ENCODE assay signal across 7 cellular contexts in the genomic region with DNA sequence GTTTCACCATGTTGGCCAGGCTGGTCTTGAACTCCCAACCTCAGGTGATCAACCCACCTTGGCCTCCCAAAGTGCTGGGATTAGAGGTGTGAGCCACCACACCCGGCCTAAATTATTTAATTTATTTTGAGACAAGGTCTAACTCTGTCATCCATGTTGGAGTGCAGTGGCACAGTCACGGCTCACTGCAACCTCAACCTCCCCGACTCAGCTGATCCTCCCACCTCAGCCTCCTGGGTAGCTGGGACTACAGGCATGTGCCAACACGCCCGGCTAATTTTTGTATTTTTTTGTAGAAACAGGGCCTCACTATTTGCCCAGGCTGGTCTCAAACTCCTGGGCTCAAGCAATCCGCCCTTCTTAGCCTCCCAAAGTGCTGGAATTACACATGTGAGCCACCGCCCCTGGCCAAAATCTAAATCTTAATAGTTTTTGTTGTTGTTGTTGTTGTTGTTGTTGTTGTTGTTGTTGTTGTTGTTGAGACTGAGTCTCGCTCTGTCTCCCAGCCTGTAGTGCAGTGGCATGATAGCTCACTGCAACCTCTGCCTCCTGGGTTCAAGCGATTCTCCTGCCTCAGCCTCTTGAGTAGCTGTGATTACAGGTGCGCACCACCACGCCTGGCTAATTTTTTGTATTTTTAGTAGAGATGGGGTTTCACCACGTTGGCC. TPM values are rescaled to one million over a fixed set of nuclear protein-coding genes. Genes with fewer than 3 reads are reported as not detected.
DNase-seq lines count a peak whose midpoint lies in the region; ATAC-seq, FAIRE-seq and TF ChIP-seq lines count a peak whose summit lies in the region.
"Not testable (repeated sequence)": the region's sequence is repeated elsewhere in the genome, so short reads cannot be mapped to it uniquely, and the experiment has no call there.

No MANE protein-coding gene starts in this region.

- peak overlapping the region in 6 of 8 donors; percentile 17 to 93 (median 57) for H3K27ac Mint-ChIP-seq in CD8-positive, alpha-beta memory T cell
- peak overlapping the region; percentile 98 to 99 for H3K27ac Mint-ChIP-seq in T-cell
- peak overlapping the region; percentile 10 for H3K27ac Mint-ChIP-seq in activated CD4-positive, alpha-beta memory T cell treated with anti-CD3 and anti-CD28 coated beads, Interleukin-2, amount 10 ng/mL, durations not matched to agents 7 days and 5 days
- H3K27ac Mint-ChIP-seq in activated naive CD4-positive, alpha-beta T cell treated with anti-CD3 and anti-CD28 coated beads for 36 hours = peak overlapping the region; percentile 48
- H3K27ac Mint-ChIP-seq in naive B cell = peak overlapping the region in 3 of 6 donors; percentile 90 to 98 (median 97)

- H3K36me3 Mint-ChIP-seq in CD8-positive, alpha-beta memory T cell = peaks cover 10 to 28% (median 12%) of the 10 kb centered on the region in 3 donors
- H3K36me3 Mint-ChIP-seq in T-cell (peaks cover 32% of the 10 kb centered on the region), naive B cell (peaks cover 16 to 23% of the 10 kb centered on the region in 2 donors)
- H3K36me3 Mint-ChIP-seq in activated CD4-positive, alpha-beta memory T cell treated with anti-CD3 and anti-CD28 coated beads, Interleukin-2, amount 10 ng/mL, durations not matched to agents 7 days and 5 days (ENCODE audit: low read depth) = peaks cover 52% of the 10 kb centered on the region
- peaks cover 35% of the 10 kb centered on the region for H3K36me3 Mint-ChIP-seq in activated naive CD4-positive, alpha-beta T cell treated with anti-CD3 and anti-CD28 coated beads for 36 hours (ENCODE audit: low read depth)

- peak overlapping the region in 1 of 7 donors; percentile 41 for H3K4me3 Mint-ChIP-seq in CD8-positive, alpha-beta memory T cell
- peak overlapping the region in 2 of 3 donors; percentile 14 to 86 for H3K4me3 Mint-ChIP-seq in T-cell
- not testable (repeated sequence) for H3K4me3 Mint-ChIP-seq in activated CD4-positive, alpha-beta memory T cell treated with anti-CD3 and anti-CD28 coated beads, Interleukin-2, amount 10 ng/mL, durations not matched to agents 7 days and 5 days; activated naive CD4-positive, alpha-beta T cell treated with anti-CD3 and anti-CD28 coated beads for 36 hours
- H3K4me3 Mint-ChIP-seq in naive B cell = peak overlapping the region in 7 of 8 donors; percentile 54 to 90 (median 85)

- WGBS in K562 (ENCODE audit: insufficient coverage, low coverage, missing lambda C conversion rate) = 92% methylated on average over 12 of the region's 12 CpGs

- not testable (repeated sequence) for H3K9me3 Mint-ChIP-seq in CD8-positive, alpha-beta memory T cell; T-cell; activated CD4-positive, alpha-beta memory T cell treated with anti-CD3 and anti-CD28 coated beads, Interleukin-2, amount 10 ng/mL, durations not matched to agents 7 days and 5 days; activated naive CD4-positive, alpha-beta T cell treated with anti-CD3 and anti-CD28 coated beads for 36 hours; naive B cell

- not testable (repeated sequence) for TF ChIP-seq RAD21 in K562 (CRISPR knock-in tag; conservative IDR thresholded peaks at IDR 0.05 in 1 of 2, IDR thresholded peaks at IDR 0.05 in 1 of 2)

- H3K79me2 ChIP-seq in K562 (ENCODE audit: control insufficient read depth, insufficient read depth, low read length) = peaks cover 29% of the 10 kb centered on the region

- H2AFZ ChIP-seq in K562 (ENCODE audit: low read depth, low read length) = not testable (repeated sequence)

- H3K4me2 ChIP-seq in K562 (ENCODE audit: insufficient read depth, low read length) = not testable (repeated sequence)

- TF ChIP-seq POLR2A in K562 (conservative IDR thresholded peaks at IDR 0.05); gastrocnemius medialis (IDR thresholded peaks at IDR 0.05): not testable (repeated sequence)

- not testable (repeated sequence) for DNase-seq in CD8-positive, alpha-beta memory T cell; T-cell; activated CD4-positive, alpha-beta memory T cell treated with anti-CD3 and anti-CD28 coated beads, Interleukin-2, amount 10 ng/mL, durations not matched to agents 7 days and 5 days; activated naive CD4-positive, alpha-beta T cell treated with anti-CD3 and anti-CD28 coated beads for 36 hours; K562 (ENCODE audit: extremely low read depth in 1 of 4, low spot score in 3 of 4); naive B cell; gastrocnemius medialis

- TF ChIP-seq EP300 in K562 (IDR thresholded peaks at IDR 0.05; ENCODE audit: low read length) = not testable (repeated sequence)

- not testable (repeated sequence) for H3K4me3 ChIP-seq in CD8-positive, alpha-beta memory T cell (ENCODE audit: low read length); K562; gastrocnemius medialis

- H3K9ac ChIP-seq in K562 (ENCODE audit: insufficient read depth in 1 of 2, low read depth in 2 of 2, low read length in 2 of 2) = not testable (repeated sequence)

- H3K4me1 ChIP-seq in CD8-positive, alpha-beta memory T cell (ENCODE audit: insufficient read depth, low read length) = peaks cover 55% of the 10 kb centered on the region
- H3K4me1 ChIP-seq in K562 (replicated peaks in 1 of 2; ENCODE audit: control insufficient read depth in 2 of 2, insufficient read depth in 2 of 2, low read length in 2 of 2) (peaks cover 5 to 17% of the 10 kb centered on the region in 2 experiments; a peak in 4 of 5 replicates), gastrocnemius medialis (peaks cover 17 to 19% of the 10 kb centered on the region in 2 donors)

- TF ChIP-seq CTCF in K562 (IDR thresholded peaks at IDR 0.05 in 2 of 3, conservative IDR thresholded peaks at IDR 0.05 in 1 of 3; ENCODE audit: insufficient read depth in 2 of 3, low read depth in 1 of 3, low read length in 3 of 3); gastrocnemius medialis (IDR thresholded peaks at IDR 0.05 in 4 of 5, conservative IDR thresholded peaks at IDR 0.05 in 1 of 5): not testable (repeated sequence)

- H3K27me3 Mint-ChIP-seq in CD8-positive, alpha-beta memory T cell; T-cell; activated CD4-positive, alpha-beta memory T cell treated with anti-CD3 and anti-CD28 coated beads, Interleukin-2, amount 10 ng/mL, durations not matched to agents 7 days and 5 days; activated naive CD4-positive, alpha-beta T cell treated with anti-CD3 and anti-CD28 coated beads for 36 hours (ENCODE audit: low read depth); naive B cell: not testable (repeated sequence)

- in situ Hi-C loops in K562 (cut with MboI) = not testable (repeated sequence)
- in situ Hi-C loops in gastrocnemius medialis (cut with MboI; ENCODE audit: low sequenced_read_pairs in 4 of 4) = loop anchor here in 1 of 4 donors (5.0 kb wide), 1 partner anchor 45 kb away; no protein-coding TSS in a partner anchor

- POLR2A ChIA-PET in CD8-positive, alpha-beta memory T cell (lab: Charles Lee) = interaction anchor here (1.1 to 9.1 kb wide), 4 partner anchors 16 to 178 kb away, joined by 3 to 168 read pairs (median 14); partner anchors contain the start of gene MXD1
- POLR2A ChIA-PET in T-cell (lab: Charles Lee) (interaction anchor here (0.6 to 1.0 kb wide), 4 partner anchors 14 to 254 kb away, joined by 3 to 4 read pairs (median 4); no protein-coding TSS in a partner anchor), K562 (lab: Yijun Ruan, JAX) (interaction anchor here (1.9 kb wide), 1 partner anchor 12 kb away, joined by 8 read pairs; no protein-coding TSS in a partner anchor)
- POLR2A ChIA-PET in activated CD4-positive, alpha-beta memory T cell treated with anti-CD3 and anti-CD28 coated beads, Interleukin-2, amount 10 ng/mL, durations not matched to agents 7 days and 5 days (lab: Charles Lee) = interaction anchor here (1.0 to 15.0 kb wide), 10 partner anchors 8 to 199 kb away, joined by 3 to 856 read pairs (median 24); partner anchors contain the start of genes C2orf42, MXD1 and SNRNP27

- not testable (repeated sequence) for H3K27me3 ChIP-seq in CD8-positive, alpha-beta memory T cell (ENCODE audit: insufficient read depth, low read length, poor library complexity, severe bottlenecking); K562 (ENCODE audit: control insufficient read depth in 2 of 2, insufficient read depth in 2 of 2, low read length in 2 of 2); gastrocnemius medialis

- H3K9me3 ChIP-seq in CD8-positive, alpha-beta memory T cell (ENCODE audit: low read length); K562 (replicated peaks; ENCODE audit: control insufficient read depth, insufficient read depth, low read depth, low read length); gastrocnemius medialis: not testable (repeated sequence)

- intact Hi-C loops in activated naive CD4-positive, alpha-beta T cell treated with anti-CD3 and anti-CD28 coated beads for 36 hours (cut with micrococcal nuclease) = loop anchor here (10.0 kb wide), 1 partner anchor 1358 kb away; the partner anchor contains the start of gene ARHGAP25
- intact Hi-C loops in K562 (cut with micrococcal nuclease); gastrocnemius medialis (cut with DNase I; ENCODE audit: low total_unique reads): not testable (repeated sequence)

- H3K4me1 Mint-ChIP-seq in CD8-positive, alpha-beta memory T cell = peaks cover 56 to 66% (median 65%) of the 10 kb centered on the region in 3 donors
- peaks cover 52 to 70% (median 63%) of the 10 kb centered on the region in 3 donors for H3K4me1 Mint-ChIP-seq in T-cell
- peaks cover 55% of the 10 kb centered on the region for H3K4me1 Mint-ChIP-seq in activated CD4-positive, alpha-beta memory T cell treated with anti-CD3 and anti-CD28 coated beads, Interleukin-2, amount 10 ng/mL, durations not matched to agents 7 days and 5 days
- peaks cover 55% of the 10 kb centered on the region for H3K4me1 Mint-ChIP-seq in activated naive CD4-positive, alpha-beta T cell treated with anti-CD3 and anti-CD28 coated beads for 36 hours (ENCODE audit: low read depth)
- peaks cover 50 to 74% (median 65%) of the 10 kb centered on the region in 3 donors for H3K4me1 Mint-ChIP-seq in naive B cell

- not testable (repeated sequence) for H3K9me1 ChIP-seq in K562 (ENCODE audit: control insufficient read depth, insufficient read depth, low read length)

- not testable (repeated sequence) for BruUV-seq in K562 (replicated peaks; lab: Mats Ljungman, UMichigan)

- H4K20me1 ChIP-seq in K562 (replicated peaks; ENCODE audit: control insufficient read depth, insufficient read depth, low read length) = not testable (repeated sequence)

- CTCF ChIA-PET in CD8-positive, alpha-beta memory T cell (lab: Charles Lee) = interaction anchor here (1.1 to 11.8 kb wide), 5 partner anchors 15 to 45 kb away, joined by 3 to 105 read pairs (median 3); no protein-coding TSS in a partner anchor
- CTCF ChIA-PET in T-cell (lab: Charles Lee) = interaction anchor here in 1 of 2 donors (1.2 kb wide), 1 partner anchor 32 kb away, joined by 7 read pairs; no protein-coding TSS in a partner anchor
- CTCF ChIA-PET in activated CD4-positive, alpha-beta memory T cell treated with anti-CD3 and anti-CD28 coated beads, Interleukin-2, amount 10 ng/mL, durations not matched to agents 7 days and 5 days (lab: Charles Lee) = interaction anchor here (1.1 to 12.9 kb wide), 4 partner anchors 11 to 45 kb away, joined by 3 to 147 read pairs (median 10); no protein-coding TSS in a partner anchor
- CTCF ChIA-PET in activated naive CD4-positive, alpha-beta T cell treated with anti-CD3 and anti-CD28 coated beads for 36 hours (lab: Charles Lee) = interaction anchor here (0.7 to 3.1 kb wide), 8 partner anchors 11 to 44 kb away, joined by 3 to 13 read pairs (median 4); no protein-coding TSS in a partner anchor
- CTCF ChIA-PET in K562 (lab: Yijun Ruan, JAX; ENCODE audit: low intra/inter-chr PET ratio) = not testable (repeated sequence)

- FAIRE-seq in K562 (lab: Jason Lieb, UNC) = not testable (repeated sequence)

- not testable (repeated sequence) for ATAC-seq in T-cell (replicated peaks in 1 of 4); K562; naive B cell (ENCODE audit: low read depth in 2 of 2); gastrocnemius medialis

- H3K36me3 ChIP-seq in CD8-positive, alpha-beta memory T cell (ENCODE audit: insufficient read depth, low read length); gastrocnemius medialis: not testable (repeated sequence)
- H3K36me3 ChIP-seq in K562 (ENCODE audit: control insufficient read depth, insufficient read depth, low read length) = peaks cover 26% of the 10 kb centered on the region; the same call in 2 of the 3 replicates

- H3K27ac ChIP-seq in CD8-positive, alpha-beta memory T cell (ENCODE audit: low read depth, low read length); K562 (ENCODE audit: extremely low read depth, low read depth, low read length): not testable (repeated sequence)
- peak overlapping the region; percentile 18 to 35 (median 26) for H3K27ac ChIP-seq in gastrocnemius medialis

RNA-seq across cellular contexts. Expression of gene PCBP1, which starts 5.4 kb away (rescaled TPM):
- total RNA-seq in CD8-positive, alpha-beta memory T cell = 100 to 1,000 TPM; 428 to 434 TPM
- 161 TPM for polyA plus RNA-seq in CD8-positive, alpha-beta memory T cell
- total RNA-seq in T-cell = 100 to 1,000 TPM; 303 to 431 (median 386) TPM
- 100 to 1,000 TPM; 475 to 483 TPM for total RNA-seq in activated CD4-positive, alpha-beta memory T cell treated with anti-CD3 and anti-CD28 coated beads, Interleukin-2, amount 10 ng/mL, durations not matched to agents 7 days and 5 days
- 100 to 1,000 TPM; 363 to 374 TPM for total RNA-seq in activated naive CD4-positive, alpha-beta T cell treated with anti-CD3 and anti-CD28 coated beads for 36 hours
- 30.2 and 53.7 TPM in 2 replicates for total RNA-seq in K562 (2011; cell fraction: chromatin; rRNA removed; ENCODE audit: low replicate concordance)
- 60.7 and 63.0 TPM in 2 replicates for total RNA-seq in K562 (2011; cell fraction: nucleolus; rRNA removed)
- 58.0 and 69.2 TPM in 2 replicates for total RNA-seq in K562 (2011; cell fraction: nucleoplasm; rRNA removed)
- 78.1 and 99.4 TPM in 2 replicates for total RNA-seq in K562 (2014; rRNA removed)
- 58.9 and 61.9 TPM in 2 replicates for total RNA-seq in K562 (2014; rRNA removed; fragmentation: Illumina TruSeq; extraction: Trizol)
- 72.5 and 76.0 TPM in 2 replicates for total RNA-seq in K562 (2015; rRNA removed; fragmentation: Illumina TruSeq; extraction: Trizol)
- 407 and 420 TPM in 2 replicates for total RNA-seq in K562 (2021)
- polyA plus RNA-seq in K562 (2011; rRNA removed) = 122 and 123 TPM in 2 replicates
- 131 and 249 TPM in 2 replicates for polyA plus RNA-seq in K562 (2011; cell fraction: cytosol; rRNA removed)
- 78.5 and 114 TPM in 2 replicates for polyA plus RNA-seq in K562 (2011; cell fraction: nucleus; rRNA removed)
- polyA plus RNA-seq in K562 (2012) = 431 TPM in 2 replicates
- polyA plus RNA-seq in K562 (2014; fragmentation: Illumina TruSeq; extraction: Trizol) = 347 and 391 TPM in 2 replicates
- polyA plus RNA-seq in K562 (2014; fragmentation: Nextera tagmentation; extraction: Ambion mirVana) = 10 to 100 TPM; 19.2 to 23.9 TPM
- 212 and 227 TPM in 2 replicates for polyA plus RNA-seq in K562 (2014; rRNA removed)
- polyA minus RNA-seq in K562 (2011; rRNA and poly(A)+ RNA removed) = 55.6 and 69.8 TPM in 2 replicates
- polyA minus RNA-seq in K562 (2011; cell fraction: cytosol; rRNA and poly(A)+ RNA removed) = 92.3 and 95.3 TPM in 2 replicates
- 36.1 and 36.7 TPM in 2 replicates for polyA minus RNA-seq in K562 (2011; cell fraction: nucleus; rRNA and poly(A)+ RNA removed)
- polyA plus RNA-seq in naive B cell (ENCODE audit: low read depth in 6 of 6) = 100 to 1,000 TPM; 108 to 148 (median 126) TPM
- total RNA-seq in gastrocnemius medialis = 100 to 1,000 TPM; 178 to 296 (median 262) TPM
